ENCODE assay signal across 8 cellular contexts in the genomic region with DNA sequence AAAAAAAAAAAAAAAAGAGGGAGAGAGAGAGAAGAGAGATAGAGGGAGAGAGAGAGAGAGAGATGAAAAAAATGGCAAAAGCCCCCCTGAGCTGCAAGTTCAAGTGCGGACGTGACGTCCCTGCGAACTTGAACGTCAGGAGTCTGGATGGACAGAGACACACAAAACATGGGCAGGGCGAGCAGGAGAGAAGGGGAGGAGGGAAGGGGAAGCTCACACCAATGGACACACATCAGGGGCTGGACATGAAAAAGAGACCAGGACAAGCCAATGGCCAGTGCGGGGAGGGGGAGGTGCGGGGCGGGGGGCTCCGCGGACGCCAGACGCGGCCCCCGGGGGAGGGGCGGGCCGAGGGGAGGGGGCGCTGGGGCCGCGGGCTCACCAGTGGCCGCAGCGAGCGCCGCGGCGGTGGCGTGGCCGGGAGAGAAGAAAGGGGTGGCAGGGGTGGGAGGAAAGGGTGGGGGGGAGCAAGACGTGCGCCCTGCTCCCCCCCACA. TPM values are rescaled to one million over a fixed set of nuclear protein-coding genes. Genes with fewer than 3 reads are reported as not detected.
DNase-seq lines count a peak whose midpoint lies in the region; ATAC-seq and TF ChIP-seq lines count a peak whose summit lies in the region.

BCL11A (minus strand) TSS at position 159 of the 496 bp plus-strand sequence. CDS start 384 bp downstream, outside the sequence.

- TF ChIP-seq CTCF in WERI-Rb-1 (IDR thresholded peaks at IDR 0.05; ENCODE audit: low read depth, low read length) (no peak), fibroblast of villous mesenchyme (IDR thresholded peaks at IDR 0.05; ENCODE audit: insufficient read depth, low read depth, low read length) (no peak)

- H3K27me3 Mint-ChIP-seq in CD4-positive, CD25-positive, alpha-beta regulatory T cell, result peaks cover 68% of the 10 kb centered on the region

- H3K9me3 ChIP-seq in CD4-positive, CD25-positive, alpha-beta regulatory T cell (ENCODE audit: control insufficient read depth in 2 of 2, low read length in 2 of 2), result no peaks in the 10 kb centered on the region
- H3K9me3 ChIP-seq in WERI-Rb-1 (ENCODE audit: severe bottlenecking) (no peaks in the 10 kb centered on the region), neuron (ENCODE audit: low read length) (no peaks in the 10 kb centered on the region)

- peak within 1 kb of the TSS in 1 of 3 donors; percentile 69 for H3K27ac Mint-ChIP-seq in CD4-positive, CD25-positive, alpha-beta regulatory T cell

- no peak for ATAC-seq in CD4-positive, CD25-positive, alpha-beta regulatory T cell (ENCODE audit: low read depth in 2 of 2)
- ATAC-seq in GM21576 (IDR thresholded peaks at IDR 0.05; ENCODE audit: unreplicated experiment), result peak; percentile 14
- no peak for ATAC-seq in activated CD4-positive, CD25-positive, alpha-beta regulatory T cell treated with anti-CD3 and anti-CD28 coated beads, Interleukin-2, amount 50 U/mL, for 24 hours

- H3K9me3 Mint-ChIP-seq in CD4-positive, CD25-positive, alpha-beta regulatory T cell, result peaks cover 0 to 10% (median 0%) of the 10 kb centered on the region in 7 donors

- peak within 1 kb of the TSS; percentile 68 for H3K4me3 ChIP-seq in CD4-positive, CD25-positive, alpha-beta regulatory T cell (ENCODE audit: low read depth, low read length)
- peak within 1 kb of the TSS; percentile 71 for H3K4me3 ChIP-seq in WERI-Rb-1 (ENCODE audit: low read depth, low read length)
- peak within 1 kb of the TSS; percentile 69 for H3K4me3 ChIP-seq in fibroblast of villous mesenchyme (ENCODE audit: low read depth, low read length)
- peak within 1 kb of the TSS; percentile 67 for H3K4me3 ChIP-seq in neuron (ENCODE audit: low read length)

- H3K4me1 ChIP-seq in CD4-positive, CD25-positive, alpha-beta regulatory T cell (ENCODE audit: control insufficient read depth, insufficient read depth, low read length, poor library complexity, severe bottlenecking), result peaks cover 84% of the 10 kb centered on the region
- peaks cover 44% of the 10 kb centered on the region for H3K4me1 ChIP-seq in neuron (ENCODE audit: insufficient read depth, low read length)

- H3K36me3 ChIP-seq in CD4-positive, CD25-positive, alpha-beta regulatory T cell (ENCODE audit: control insufficient read depth, insufficient read depth, low read length), result no peaks in the 10 kb centered on the region
- H3K36me3 ChIP-seq in WERI-Rb-1 (peaks cover 6% of the 10 kb centered on the region), neuron (ENCODE audit: insufficient read depth, low read length) (no peaks in the 10 kb centered on the region)

- DNase-seq in CD4-positive, CD25-positive, alpha-beta regulatory T cell, result no peak
- DNase-seq in NCI-H2171 (lab: John Stamatoyannopoulos, UW) (peak; percentile 78), WERI-Rb-1 (peak; percentile 93), fibroblast of villous mesenchyme (ENCODE audit: low read depth) (peak; percentile 74)
- DNase-seq in stimulated activated CD4-positive, alpha-beta T cell treated with anti-CD3 and anti-CD28 coated beads, Interleukin-1b, Interleukin-23, amount 100 ng/mL, for 48 hours, result no peak

- peak within 1 kb of the TSS; percentile 94 for H2AFZ ChIP-seq in neuron (ENCODE audit: low read depth, low read length)

- H3K27me3 ChIP-seq in CD4-positive, CD25-positive, alpha-beta regulatory T cell (ENCODE audit: control insufficient read depth, insufficient read depth, low read length), result peaks cover 26% of the 10 kb centered on the region
- H3K27me3 ChIP-seq in WERI-Rb-1 (ENCODE audit: insufficient read depth, low read depth, severe bottlenecking) (peaks cover 3% of the 10 kb centered on the region), neuron (ENCODE audit: insufficient read depth, low read length) (peaks cover 50% of the 10 kb centered on the region)

- H3K4me1 Mint-ChIP-seq in CD4-positive, CD25-positive, alpha-beta regulatory T cell, result peaks cover 11 to 66% (median 28%) of the 10 kb centered on the region in 4 donors

- H3K27ac ChIP-seq in CD4-positive, CD25-positive, alpha-beta regulatory T cell (ENCODE audit: insufficient read depth, low read length, poor library complexity, severe bottlenecking), result no peak within 1 kb of the TSS
- peak within 1 kb of the TSS; percentile 63 for H3K27ac ChIP-seq in WERI-Rb-1

- H3K36me3 Mint-ChIP-seq in CD4-positive, CD25-positive, alpha-beta regulatory T cell, result no peaks in the 10 kb centered on the region

- peak within 1 kb of the TSS; percentile 61 to 87 (median 86) for H3K4me3 Mint-ChIP-seq in CD4-positive, CD25-positive, alpha-beta regulatory T cell

RNA-seq across cellular contexts. Expression of gene BCL11A, which starts in this region (rescaled TPM):
- total RNA-seq in CD4-positive, CD25-positive, alpha-beta regulatory T cell, result 2.0 TPM
- under 1 TPM in 3 of 4 donors, not detected in 1; 0.17 to 0.42 (median 0.18) TPM for polyA plus RNA-seq in CD4-positive, CD25-positive, alpha-beta regulatory T cell
- total RNA-seq in fibroblast of villous mesenchyme, result 0.43 and 1.6 TPM in 2 replicates

Comparison
In these comparisons a context has a peak if more than half of its experiments do, and no peak if none do; other contexts are left out.
1. DNase-seq: peak in NCI-H2171 (single experiment), WERI-Rb-1 (single experiment) and fibroblast of villous mesenchyme (single experiment); none in CD4-positive, CD25-positive, alpha-beta regulatory T cell (0 of 3) and stimulated activated CD4-positive, alpha-beta T cell treated with anti-CD3 and anti-CD28 coated beads, Interleukin-1b, Interleukin-23, amount 100 ng/mL, for 48 hours (single experiment).
2. Peak in every context shown above with its lines, with median percentiles within 50 percentile points of each other: H3K4me3 ChIP-seq.